25 cellular contexts compared by ENCODE assay signal in the genomic region with DNA sequence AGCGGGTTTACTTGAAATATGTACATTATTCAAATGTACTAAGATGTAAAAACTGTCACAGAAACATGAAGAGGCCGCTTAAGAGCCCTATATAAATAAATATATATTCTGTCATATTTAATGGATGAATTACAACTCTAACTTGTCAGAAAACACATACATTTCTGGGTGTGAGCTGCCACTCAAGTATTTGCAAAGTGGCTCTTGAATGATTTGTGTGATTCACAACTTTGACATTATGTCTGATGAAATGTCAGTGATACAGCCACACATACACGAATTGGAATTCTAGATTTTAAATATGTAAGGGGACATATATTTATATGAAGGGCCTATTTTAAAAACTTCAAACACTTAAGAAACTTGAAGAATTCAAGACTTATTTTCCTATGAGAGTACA.
DNase-seq lines count a peak whose midpoint lies in the region; ATAC-seq, FAIRE-seq and TF ChIP-seq lines count a peak whose summit lies in the region.
"Had no signal": no experiment of that assay in that cellular context is flagged by ENCODE, and none has a peak within 500 bp of the region (broad histone marks: within the 10 kb centered on the region; RNA-seq: fewer than 3 reads in every experiment).

No MANE protein-coding gene starts in this region.

- FAIRE-seq in bronchial epithelial cell (lab: Jason Lieb, UNC), result no peak
- FAIRE-seq: A204.1, GM12878, GM12892, GM18507 had no signal

- no peaks in the 10 kb centered on the region for H3F3A ChIP-seq in neural cell (ENCODE audit: insufficient read depth, low read length, poor library complexity, severe bottlenecking)

- no peak overlapping the region for H3K9ac ChIP-seq in neural cell (ENCODE audit: low read length)
- H3K9ac ChIP-seq: BLaER1 had no signal

- TF ChIP-seq CTCF in bronchial epithelial cell (IDR thresholded peaks at IDR 0.05; ENCODE audit: insufficient read depth, low read length, severe bottlenecking), result no peak
- no peak for TF ChIP-seq CTCF in neural cell (IDR thresholded peaks at IDR 0.05; ENCODE audit: poor library complexity, severe bottlenecking)

- ATAC-seq in HG03565 (IDR thresholded peaks at IDR 0.05; ENCODE audit: unreplicated experiment) (no peak), left colon (no peak), GM21447 (IDR thresholded peaks at IDR 0.05; ENCODE audit: unreplicated experiment) (no peak)
- ATAC-seq: GM12878 had no signal

- H2AFZ ChIP-seq in neural cell (ENCODE audit: low read depth, low read length), result no peak overlapping the region

- H3K27me3 ChIP-seq in bronchial epithelial cell (ENCODE audit: control insufficient read depth, insufficient read depth, low read length) (no peaks in the 10 kb centered on the region), neural cell (ENCODE audit: insufficient read depth, low read depth, low read length) (no peaks in the 10 kb centered on the region)
- H3K27me3 ChIP-seq: BE2C, BLaER1 had no signal

- H3K27ac ChIP-seq in neural cell (ENCODE audit: low read length), result no peak overlapping the region
- H3K27ac ChIP-seq: BLaER1 had no signal

- peak; percentile 12 for DNase-seq in bronchial epithelial cell (ENCODE audit: low read depth)
- DNase-seq in left colon, result no peak
- DNase-seq: 8988T; ACHN; BE2C; C1 segment of cervical spinal cord; CD4-positive, alpha-beta memory T cell; CD4-positive, CD25-positive, alpha-beta regulatory T cell; CD8-positive, alpha-beta memory T cell; COR-L47; DMS 273 treated with DMSO at 0.1 percent for 48 hours; DMS153; DMS53; DMS79; DND-41; EL; GDM1 had no signal

- H3K36me3 ChIP-seq in bronchial epithelial cell (ENCODE audit: control insufficient read depth, insufficient read depth, low read length) (no peaks in the 10 kb centered on the region), neural cell (ENCODE audit: insufficient read depth, low read length) (no peaks in the 10 kb centered on the region)
- H3K36me3 ChIP-seq: BE2C, BLaER1 had no signal

- H3K4me2 ChIP-seq in neural cell (ENCODE audit: low read length), result no peak overlapping the region
- H3K4me2 ChIP-seq: BLaER1 had no signal

- H3K79me2 ChIP-seq in neural cell (replicated peaks; ENCODE audit: insufficient read depth, low read length), result no peaks in the 10 kb centered on the region

- H3K9me2 ChIP-seq in neural cell (ENCODE audit: insufficient read depth, low read length), result no peaks in the 10 kb centered on the region

- intact Hi-C loops in left colon (cut with DNase I, micrococcal nuclease), result no loop called here

- H4K20me1 ChIP-seq in neural cell (ENCODE audit: insufficient read depth), result no peaks in the 10 kb centered on the region
- H4K20me1 ChIP-seq: BLaER1 had no signal

- TF ChIP-seq EP300 in neural cell (conservative IDR thresholded peaks at IDR 0.05; ENCODE audit: poor library complexity, severe bottlenecking), result peak; percentile 99

- H3K4me3 ChIP-seq in bronchial epithelial cell (ENCODE audit: low read depth, low read length) (no peak overlapping the region), neural cell (ENCODE audit: low read length) (no peak overlapping the region)
- H3K4me3 ChIP-seq: BLaER1, GM12878 had no signal

- no peaks in the 10 kb centered on the region for H3K9me3 ChIP-seq in neural cell (ENCODE audit: low read length)
- H3K9me3 ChIP-seq: BE2C had no signal

- TF ChIP-seq RAD21 in neural cell (conservative IDR thresholded peaks at IDR 0.05), result no peak

TF ChIP-seq in neural cell, 6 proteins besides CTCF, POLR2A, EP300 and RAD21:
- no peak for TF ChIP-seq SMC3 (conservative IDR thresholded peaks at IDR 0.05; ENCODE audit: poor library complexity)
- TF ChIP-seq, protein P1, sequence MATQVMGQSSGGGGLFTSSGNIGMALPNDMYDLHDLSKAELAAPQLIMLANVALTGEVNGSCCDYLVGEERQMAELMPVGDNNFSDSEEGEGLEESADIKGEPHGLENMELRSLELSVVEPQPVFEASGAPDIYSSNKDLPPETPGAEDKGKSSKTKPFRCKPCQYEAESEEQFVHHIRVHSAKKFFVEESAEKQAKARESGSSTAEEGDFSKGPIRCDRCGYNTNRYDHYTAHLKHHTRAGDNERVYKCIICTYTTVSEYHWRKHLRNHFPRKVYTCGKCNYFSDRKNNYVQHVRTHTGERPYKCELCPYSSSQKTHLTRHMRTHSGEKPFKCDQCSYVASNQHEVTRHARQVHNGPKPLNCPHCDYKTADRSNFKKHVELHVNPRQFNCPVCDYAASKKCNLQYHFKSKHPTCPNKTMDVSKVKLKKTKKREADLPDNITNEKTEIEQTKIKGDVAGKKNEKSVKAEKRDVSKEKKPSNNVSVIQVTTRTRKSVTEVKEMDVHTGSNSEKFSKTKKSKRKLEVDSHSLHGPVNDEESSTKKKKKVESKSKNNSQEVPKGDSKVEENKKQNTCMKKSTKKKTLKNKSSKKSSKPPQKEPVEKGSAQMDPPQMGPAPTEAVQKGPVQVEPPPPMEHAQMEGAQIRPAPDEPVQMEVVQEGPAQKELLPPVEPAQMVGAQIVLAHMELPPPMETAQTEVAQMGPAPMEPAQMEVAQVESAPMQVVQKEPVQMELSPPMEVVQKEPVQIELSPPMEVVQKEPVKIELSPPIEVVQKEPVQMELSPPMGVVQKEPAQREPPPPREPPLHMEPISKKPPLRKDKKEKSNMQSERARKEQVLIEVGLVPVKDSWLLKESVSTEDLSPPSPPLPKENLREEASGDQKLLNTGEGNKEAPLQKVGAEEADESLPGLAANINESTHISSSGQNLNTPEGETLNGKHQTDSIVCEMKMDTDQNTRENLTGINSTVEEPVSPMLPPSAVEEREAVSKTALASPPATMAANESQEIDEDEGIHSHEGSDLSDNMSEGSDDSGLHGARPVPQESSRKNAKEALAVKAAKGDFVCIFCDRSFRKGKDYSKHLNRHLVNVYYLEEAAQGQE (IDR thresholded peaks at IDR 0.05; ENCODE audit: borderline replicate concordance), result no peak
- TF ChIP-seq TAF1 (IDR thresholded peaks at IDR 0.05; ENCODE audit: low read depth), result no peak
- TF ChIP-seq EZH2 (IDR thresholded peaks at IDR 0.05; ENCODE audit: borderline replicate concordance, insufficient read depth, low read length, poor library complexity, severe bottlenecking), result no peak
- TF ChIP-seq POLR2AphosphoS5 (IDR thresholded peaks at IDR 0.05), result peak; percentile 91
TF ChIP-seq in neural cell: peak in this region for 1.
